Comparison of ENCODE assay signal across 8 cellular contexts in the genomic region with DNA sequence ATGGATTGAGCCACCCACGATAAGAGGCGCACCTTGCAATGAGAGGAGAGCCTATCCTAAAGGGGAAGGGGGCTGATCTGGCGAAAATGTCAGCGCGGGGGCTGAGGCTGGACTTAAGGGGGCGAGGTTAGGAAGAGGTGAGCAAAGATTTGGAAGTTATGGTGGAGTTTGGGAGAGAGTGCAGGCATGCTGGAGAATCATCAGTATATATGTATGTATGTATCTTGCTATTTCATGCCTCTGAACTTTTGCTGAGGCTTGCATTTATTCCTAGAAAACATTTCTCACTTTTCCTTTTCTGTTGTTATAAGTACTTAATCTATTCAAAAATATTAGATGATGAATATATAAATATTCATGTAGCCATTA. TPM values are rescaled to one million over a fixed set of nuclear protein-coding genes. Genes with fewer than 3 reads are reported as not detected.
DNase-seq lines count a peak whose midpoint lies in the region; ATAC-seq and TF ChIP-seq lines count a peak whose summit lies in the region.

No MANE protein-coding gene starts in this region.

- no peak overlapping the region for H3K9ac ChIP-seq in SK-N-SH

- H4K20me1 ChIP-seq in GM23338 (replicated peaks; ENCODE audit: insufficient read depth) = no peaks in the 10 kb centered on the region
- no peaks in the 10 kb centered on the region for H4K20me1 ChIP-seq in SK-N-SH (ENCODE audit: insufficient read depth)

- H2AFZ ChIP-seq in GM23338 (peak overlapping the region; percentile 93), SK-N-SH (ENCODE audit: low read depth) (peak overlapping the region; percentile 99)

- H3K4me1 Mint-ChIP-seq in GM23338 = peaks cover 30% of the 10 kb centered on the region
- no peaks in the 10 kb centered on the region for H3K4me1 Mint-ChIP-seq in glutamatergic neuron (ENCODE audit: low read depth, unreplicated experiment)
- H3K4me1 Mint-ChIP-seq in activated CD4-positive, alpha-beta T cell treated with anti-CD3 and anti-CD28 coated beads, Interleukin-2, amount 10 ng/mL, durations not matched to agents 24 days and 14 days = peaks cover 15% of the 10 kb centered on the region

- no peak overlapping the region for H3K27ac Mint-ChIP-seq in GM23338
- H3K27ac Mint-ChIP-seq in glutamatergic neuron (ENCODE audit: unreplicated experiment) = no peak overlapping the region
- no peak overlapping the region for H3K27ac Mint-ChIP-seq in activated CD4-positive, alpha-beta T cell treated with anti-CD3 and anti-CD28 coated beads, Interleukin-2, amount 10 ng/mL, durations not matched to agents 24 days and 14 days

- TF ChIP-seq EP300 in SK-N-SH (IDR thresholded peaks at IDR 0.05; ENCODE audit: borderline replicate concordance in 1 of 2, low read depth in 1 of 2, low read length in 1 of 2) = no peak

- CTCF ChIA-PET in SK-N-SH (lab: Yijun Ruan, JAX) = interaction anchor here (0.7 to 3.3 kb wide), 36 partner anchors 9 to 528 kb away, joined by 3 to 30 read pairs (median 4); partner anchors contain the start of genes INTS4 and NARS2

- H3K79me2 ChIP-seq in GM23338 (replicated peaks; ENCODE audit: insufficient read depth) (no peaks in the 10 kb centered on the region), SK-N-SH (ENCODE audit: insufficient read depth) (peaks cover 5% of the 10 kb centered on the region; the same call in 1 of the 2 replicates)

- H3K36me3 Mint-ChIP-seq in GM23338 (ENCODE audit: low read depth) (no peaks in the 10 kb centered on the region), glutamatergic neuron (ENCODE audit: unreplicated experiment) (no peaks in the 10 kb centered on the region)
- H3K36me3 Mint-ChIP-seq in activated CD4-positive, alpha-beta T cell treated with anti-CD3 and anti-CD28 coated beads, Interleukin-2, amount 10 ng/mL, durations not matched to agents 24 days and 14 days (ENCODE audit: low read depth) = no peaks in the 10 kb centered on the region

- DNase-seq in GM23338 (ENCODE audit: low spot score) (no peak), SK-N-SH (no peak), glutamatergic neuron (no peak), activated gamma-delta T cell (lab: John Stamatoyannopoulos, UW) (no peak)
- no peak for DNase-seq in activated CD4-positive, alpha-beta T cell treated with anti-CD3 and anti-CD28 coated beads, Interleukin-2, amount 10 ng/mL, durations not matched to agents 24 days and 14 days
- DNase-seq in activated CD8-positive, alpha-beta memory T cell treated with anti-CD3 and anti-CD28 coated beads, Interleukin-2, amount 50 U/mL, for 4 hours = no peak

- peaks cover 13% of the 10 kb centered on the region; the same call in 1 of the 2 replicates for H3K4me1 ChIP-seq in GM23338 (ENCODE audit: insufficient read depth)
- H3K4me1 ChIP-seq in SK-N-SH (ENCODE audit: control insufficient read depth in 1 of 2, insufficient read depth in 2 of 2, low read depth in 1 of 2, low read length in 1 of 2) = peaks cover 9 to 11% of the 10 kb centered on the region in 2 experiments; a peak in 2 of 4 replicates

- POLR2A ChIA-PET in SK-N-SH (lab: Yijun Ruan, JAX) = interaction anchor here (1.3 to 1.8 kb wide), 3 partner anchors 16 to 52 kb away, joined by 5 to 10 read pairs (median 7); partner anchors contain the start of genes INTS4 and NDUFC2

- H3K27ac ChIP-seq in GM23338 (ENCODE audit: low read depth) (no peak overlapping the region), SK-N-SH (ENCODE audit: low read depth in 2 of 2, low read length in 1 of 2) (no peak overlapping the region; a peak in 2 of 4 replicates), skin epidermis (peak overlapping the region in 1 of 21 experiments; percentile 21)

- H3K9me3 ChIP-seq in SK-N-SH = no peaks in the 10 kb centered on the region

- H3F3A ChIP-seq in GM23338 (replicated peaks; ENCODE audit: low read depth) (0 out of 2 replicates have a peak, but pooled peaks cover 4% of the 10 kb centered on the region), SK-N-SH (replicated peaks; ENCODE audit: insufficient read depth) (peaks cover 7% of the 10 kb centered on the region)

- ATAC-seq in GM23338 (peak; percentile 5; the same call in 1 of the 3 replicates), GM18519 (IDR thresholded peaks at IDR 0.05; ENCODE audit: low FRiP score, unreplicated experiment) (no peak)

- H3K9me3 Mint-ChIP-seq in GM23338 (no peaks in the 10 kb centered on the region), glutamatergic neuron (ENCODE audit: unreplicated experiment) (no peaks in the 10 kb centered on the region)
- H3K9me3 Mint-ChIP-seq in activated CD4-positive, alpha-beta T cell treated with anti-CD3 and anti-CD28 coated beads, Interleukin-2, amount 10 ng/mL, durations not matched to agents 24 days and 14 days = no peaks in the 10 kb centered on the region

- intact Hi-C loops in activated CD4-positive, alpha-beta T cell treated with anti-CD3 and anti-CD28 coated beads, Interleukin-2, amount 10 ng/mL, durations not matched to agents 24 days and 14 days (cut with micrococcal nuclease) = loop anchor here (2.0 kb wide), 1 partner anchor 52 kb away; the partner anchor contains the start of gene INTS4

- 28% methylated on average over 6 of the region's 6 CpGs for WGBS in SK-N-SH (ENCODE audit: low lambda C conversion rate)

- H3K27me3 Mint-ChIP-seq in GM23338 (ENCODE audit: insufficient read depth, low read depth, poor library complexity) (peaks cover 6% of the 10 kb centered on the region), glutamatergic neuron (ENCODE audit: unreplicated experiment) (peaks cover 5% of the 10 kb centered on the region)
- peaks cover 4% of the 10 kb centered on the region for H3K27me3 Mint-ChIP-seq in activated CD4-positive, alpha-beta T cell treated with anti-CD3 and anti-CD28 coated beads, Interleukin-2, amount 10 ng/mL, durations not matched to agents 24 days and 14 days

- TF ChIP-seq CTCF in GM23338 (conservative IDR thresholded peaks at IDR 0.05; ENCODE audit: low read depth in 2 of 2) (no peak), SK-N-SH (IDR thresholded peaks at IDR 0.05) (no peak), glutamatergic neuron (IDR thresholded peaks at IDR 0.05; ENCODE audit: partially characterized antibody, unreplicated experiment) (peak; percentile 48)

- peak overlapping the region; percentile 52; the same call in 2 of the 3 replicates for H3K4me3 Mint-ChIP-seq in GM23338
- H3K4me3 Mint-ChIP-seq in glutamatergic neuron (ENCODE audit: unreplicated experiment) = no peak overlapping the region
- H3K4me3 Mint-ChIP-seq in activated CD4-positive, alpha-beta T cell treated with anti-CD3 and anti-CD28 coated beads, Interleukin-2, amount 10 ng/mL, durations not matched to agents 24 days and 14 days = no peak overlapping the region

- H3K4me2 ChIP-seq in GM23338 (peak overlapping the region; percentile 75), SK-N-SH (peak overlapping the region; percentile 82; the same call in 1 of the 2 replicates)

- H3K9me2 ChIP-seq in GM23338 (ENCODE audit: insufficient read depth) = peaks cover 13% of the 10 kb centered on the region; the same call in 1 of the 2 replicates
- no peaks in the 10 kb centered on the region for H3K9me2 ChIP-seq in SK-N-SH

- H3K4me3 ChIP-seq in GM23338 = peak overlapping the region; percentile 57
- H3K4me3 ChIP-seq in SK-N-SH (ENCODE audit: low read depth in 2 of 2, low read length in 1 of 2) = peak overlapping the region in 1 of 2 experiments; percentile 64; a peak in 1 of 4 replicates
- H3K4me3 ChIP-seq in skin epidermis = peak overlapping the region in 4 of 7 experiments; percentile 19 to 44 (median 28)

- no peaks in the 10 kb centered on the region for H3K36me3 ChIP-seq in GM23338 (ENCODE audit: insufficient read depth)
- no peaks in the 10 kb centered on the region for H3K36me3 ChIP-seq in SK-N-SH (replicated peaks in 1 of 2; ENCODE audit: control insufficient read depth in 1 of 2, insufficient read depth in 2 of 2, low read length in 1 of 2)

- H3K27me3 ChIP-seq in GM23338 (ENCODE audit: insufficient read depth) (no peaks in the 10 kb centered on the region), SK-N-SH (ENCODE audit: insufficient read depth) (no peaks in the 10 kb centered on the region)

- no peak for TF ChIP-seq RAD21 in SK-N-SH (IDR thresholded peaks at IDR 0.05; ENCODE audit: low read length)

RNA-seq across cellular contexts. Expression of gene THRSP, which starts 17.2 kb away (rescaled TPM):
- total RNA-seq in GM23338 (2014; rRNA removed; shearing (Covaris generic)) = not detected in 2 replicates
- polyA plus RNA-seq in GM23338 (2016; fragmentation: Nextera tagmentation; extraction: Ambion mirVana) (not detected in 2 replicates), SK-N-SH (2012; rRNA removed) (0.10 TPM in 1 of 2 replicates, not detected in the other)
- 0.04 TPM in 1 of 2 replicates, not detected in the other for polyA plus RNA-seq in SK-N-SH (2012; cell fraction: cytosol; rRNA removed)
- polyA plus RNA-seq in SK-N-SH (2012; cell fraction: nucleus; rRNA removed) = 0.23 and 0.45 TPM in 2 replicates
- total RNA-seq in glutamatergic neuron (ENCODE audit: unreplicated experiment) = not detected
- not detected in 2 replicates for total RNA-seq in activated CD4-positive, alpha-beta T cell treated with anti-CD3 and anti-CD28 coated beads, Interleukin-2, amount 10 ng/mL, durations not matched to agents 24 days and 14 days

RNA-seq across cellular contexts. Expression of gene KCTD14, which starts 23.4 kb away (rescaled TPM):
- 14.2 and 19.1 TPM in 2 replicates for total RNA-seq in GM23338 (2014; rRNA removed; shearing (Covaris generic))
- polyA plus RNA-seq in GM23338 (2016; fragmentation: Nextera tagmentation; extraction: Ambion mirVana) (5.9 and 8.4 TPM in 2 replicates), SK-N-SH (2012; rRNA removed) (0.25 and 0.32 TPM in 2 replicates)
- polyA plus RNA-seq in SK-N-SH (2012; cell fraction: cytosol; rRNA removed) = 0.36 and 0.41 TPM in 2 replicates
- 0.21 and 0.23 TPM in 2 replicates for polyA plus RNA-seq in SK-N-SH (2012; cell fraction: nucleus; rRNA removed)
- total RNA-seq in glutamatergic neuron (ENCODE audit: unreplicated experiment) = 0.32 TPM
- 0.35 TPM in 1 of 2 replicates, not detected in the other for total RNA-seq in activated CD4-positive, alpha-beta T cell treated with anti-CD3 and anti-CD28 coated beads, Interleukin-2, amount 10 ng/mL, durations not matched to agents 24 days and 14 days

RNA-seq across cellular contexts. Expression of gene NDUFC2, which starts 33.2 kb away (rescaled TPM):
- 122 and 174 TPM in 2 replicates for total RNA-seq in GM23338 (2014; rRNA removed; shearing (Covaris generic))
- polyA plus RNA-seq in GM23338 (2016; fragmentation: Nextera tagmentation; extraction: Ambion mirVana) = 711 and 755 TPM in 2 replicates
- polyA plus RNA-seq in SK-N-SH (2012; rRNA removed) = 198 and 235 TPM in 2 replicates
- polyA plus RNA-seq in SK-N-SH (2012; cell fraction: cytosol; rRNA removed) = 137 and 183 TPM in 2 replicates
- 76.3 and 139 TPM in 2 replicates for polyA plus RNA-seq in SK-N-SH (2012; cell fraction: nucleus; rRNA removed)
- total RNA-seq in glutamatergic neuron (ENCODE audit: unreplicated experiment) = 221 TPM
- total RNA-seq in activated CD4-positive, alpha-beta T cell treated with anti-CD3 and anti-CD28 coated beads, Interleukin-2, amount 10 ng/mL, durations not matched to agents 24 days and 14 days = 207 and 219 TPM in 2 replicates

RNA-seq across cellular contexts. Expression of gene INTS4, which starts 52.0 kb away (rescaled TPM):
- total RNA-seq in GM23338 (2014; rRNA removed; shearing (Covaris generic)) = 47.6 TPM in 2 replicates
- polyA plus RNA-seq in GM23338 (2016; fragmentation: Nextera tagmentation; extraction: Ambion mirVana) (24.6 and 27.2 TPM in 2 replicates), SK-N-SH (2012; rRNA removed) (23.0 and 30.0 TPM in 2 replicates)
- polyA plus RNA-seq in SK-N-SH (2012; cell fraction: cytosol; rRNA removed) = 13.5 and 16.9 TPM in 2 replicates
- 73.0 and 105 TPM in 2 replicates for polyA plus RNA-seq in SK-N-SH (2012; cell fraction: nucleus; rRNA removed)
- total RNA-seq in glutamatergic neuron (ENCODE audit: unreplicated experiment) = 39.9 TPM
- total RNA-seq in activated CD4-positive, alpha-beta T cell treated with anti-CD3 and anti-CD28 coated beads, Interleukin-2, amount 10 ng/mL, durations not matched to agents 24 days and 14 days = 60.0 and 60.8 TPM in 2 replicates

Comparison
In these comparisons a context has a peak if more than half of its experiments do, and no peak if none do; other contexts are left out.
1. RNA of gene KCTD14, which starts 23.4 kb away (total RNA-seq): 14.2 to 19.1 TPM in GM23338; 0.35 TPM in activated CD4-positive, alpha-beta T cell treated with anti-CD3 and anti-CD28 coated beads, Interleukin-2, amount 10 ng/mL, durations not matched to agents 24 days and 14 days and 0.32 TPM in glutamatergic neuron (single experiment); every median in the first group is over 10 times any median in the second.